Comparison of ENCODE assay signal across 17 cellular contexts in genomic region chr5:13248236-13248635, GRCh38.
A peak's percentile ranks its signal among the peaks of the same experiment; 100 is the strongest.
DNase-seq lines count a peak whose midpoint lies in the region; ATAC-seq and TF ChIP-seq lines count a peak whose summit lies in the region.
"Had no signal": no experiment of that assay in that cellular context is flagged by ENCODE, and none has a peak within 500 bp of the region (broad histone marks: within the 10 kb centered on the region; RNA-seq: fewer than 3 reads in every experiment).

No MANE protein-coding gene starts in this region.

- BruUV-seq in MCF 10A (replicated peaks; lab: Mats Ljungman, UMichigan) (no TSS peak), mammary epithelial cell (replicated peaks; lab: Mats Ljungman, UMichigan) (no TSS peak)

- H3K4me1 Mint-ChIP-seq in MCF 10A (ENCODE audit: insufficient read depth, unreplicated experiment), result peaks cover 21% of the 10 kb centered on the region
- H3K4me1 Mint-ChIP-seq in activated naive CD4-positive, alpha-beta T cell treated with anti-CD3 and anti-CD28 coated beads for 36 hours (ENCODE audit: low read depth), result no peaks in the 10 kb centered on the region

- TF ChIP-seq POLR2A in breast epithelium (IDR thresholded peaks at IDR 0.05), result no peak

- intact Hi-C loops in MCF 10A (cut with micrococcal nuclease) (no loop called here), breast epithelium (cut with DNase I; ENCODE audit: low total_unique reads) (no loop called here), mammary epithelial cell (cut with micrococcal nuclease) (no loop called here)
- intact Hi-C loops in activated naive CD4-positive, alpha-beta T cell treated with anti-CD3 and anti-CD28 coated beads for 36 hours (cut with micrococcal nuclease), result no loop called here

- H3K4me3 ChIP-seq in breast epithelium (no peak overlapping the region), mammary epithelial cell (replicated peaks in 1 of 3; ENCODE audit: insufficient read depth in 1 of 3, low read depth in 2 of 3, low read length in 3 of 3) (no peak overlapping the region)

- peaks cover 7% of the 10 kb centered on the region for H3K9me3 Mint-ChIP-seq in MCF 10A (ENCODE audit: unreplicated experiment)
- H3K9me3 Mint-ChIP-seq in activated naive CD4-positive, alpha-beta T cell treated with anti-CD3 and anti-CD28 coated beads for 36 hours, result peaks cover 5% of the 10 kb centered on the region

- no peaks in the 10 kb centered on the region for H3K79me2 ChIP-seq in mammary epithelial cell (ENCODE audit: insufficient read depth, low read length)

- CTCF ChIA-PET in MCF 10A (lab: Yijun Ruan, JAX) (interaction anchor here (1.1 to 1.8 kb wide), 2 partner anchors 9 to 29 kb away, joined by 3 to 4 read pairs; no protein-coding TSS in a partner anchor), mammary epithelial cell (lab: Charles Lee; ENCODE audit: low non-redundant PET) (no interaction called here)
- CTCF ChIA-PET in activated naive CD4-positive, alpha-beta T cell treated with anti-CD3 and anti-CD28 coated beads for 36 hours (lab: Charles Lee), result no interaction called here

- H3K36me3 ChIP-seq in breast epithelium (no peaks in the 10 kb centered on the region), mammary epithelial cell (ENCODE audit: insufficient read depth, low read length) (no peaks in the 10 kb centered on the region)

- TF ChIP-seq CTCF in MCF 10A (IDR thresholded peaks at IDR 0.05; ENCODE audit: unreplicated experiment) (no peak), breast epithelium (IDR thresholded peaks at IDR 0.05) (no peak), mammary epithelial cell (conservative IDR thresholded peaks at IDR 0.05 in 1 of 2, IDR thresholded peaks at IDR 0.05 in 1 of 2; ENCODE audit: extremely low read depth in 1 of 2, insufficient read depth in 1 of 2, low read depth in 1 of 2, low read length in 2 of 2) (no peak), GM20000 (IDR thresholded peaks at IDR 0.05; ENCODE audit: extremely low read depth, missing control alignments) (no peak)

- in situ Hi-C loops in mammary epithelial cell (cut with MboI; ENCODE audit: low sequenced_read_pairs in 2 of 2), result no loop called here

- no peaks in the 10 kb centered on the region for H3K4me1 ChIP-seq in breast epithelium
- peaks cover 10% of the 10 kb centered on the region for H3K4me1 ChIP-seq in mammary epithelial cell (ENCODE audit: insufficient read depth, low read length)

- H3K27me3 ChIP-seq in breast epithelium, result no peaks in the 10 kb centered on the region
- no peaks in the 10 kb centered on the region for H3K27me3 ChIP-seq in mammary epithelial cell (ENCODE audit: insufficient read depth, low read length)

- peak overlapping the region; percentile 50 for H3K27ac Mint-ChIP-seq in MCF 10A (ENCODE audit: low read depth, unreplicated experiment)
- no peak overlapping the region for H3K27ac Mint-ChIP-seq in activated naive CD4-positive, alpha-beta T cell treated with anti-CD3 and anti-CD28 coated beads for 36 hours

- POLR2A ChIA-PET in MCF 10A (lab: Yijun Ruan, JAX), result interaction anchor here (1.4 to 1.7 kb wide), 2 partner anchors 8 to 20 kb away, joined by 3 to 5 read pairs; no protein-coding TSS in a partner anchor

- no peak overlapping the region for H3K4me2 ChIP-seq in mammary epithelial cell (ENCODE audit: insufficient read depth, low read depth, low read length)

- dilution Hi-C loops in mammary epithelial cell (cut with HindIII; ENCODE audit: low sequenced_read_pairs), result no loop called here

- H3K27ac ChIP-seq in breast epithelium, result no peak overlapping the region
- no peak overlapping the region for H3K27ac ChIP-seq in mammary epithelial cell (ENCODE audit: insufficient read depth, low read depth, low read length)

- H3K9me3 ChIP-seq in breast epithelium (peaks cover 5 to 7% of the 10 kb centered on the region in 2 donors), mammary epithelial cell (replicated peaks; ENCODE audit: insufficient read depth, low read length) (no peaks in the 10 kb centered on the region)

- no peak for ATAC-seq in GM18502 (IDR thresholded peaks at IDR 0.05; ENCODE audit: poor library complexity, unreplicated experiment)

- H3K9ac ChIP-seq in mammary epithelial cell (ENCODE audit: insufficient read depth, low read length), result no peak overlapping the region

- peak; percentile 59 for DNase-seq in MCF 10A (ENCODE audit: unreplicated experiment)
- no peak for DNase-seq in breast epithelium (ENCODE audit: low spot score in 2 of 2)
- peak; percentile 51 for DNase-seq in mammary epithelial cell
- DNase-seq in iris pigment epithelial cell (ENCODE audit: low read depth), result peak; percentile 14
- DNase-seq in activated naive CD4-positive, alpha-beta T cell treated with anti-CD3 and anti-CD28 coated beads for 36 hours, result no peak
- DNase-seq in GM20000 (ENCODE audit: low spot score), result no peak
- no peak for DNase-seq in LoVo (ENCODE audit: low spot score)
- DNase-seq: C1 segment of cervical spinal cord; DMS153; EL; KG1; NCI-H1417; NCI-H1930; NCI-H524; NK-92 treated with Interleukin-12 subunit alpha and Interleukin-12 subunit beta, amount 100 ng/mL, for 24 hours; OCI-M1 had no signal

- WGBS in mammary epithelial cell (ENCODE audit: low coverage, missing lambda C conversion rate), result 17% methylated on average over 3 of the region's 3 CpGs

- no peaks in the 10 kb centered on the region for H4K20me1 ChIP-seq in mammary epithelial cell (ENCODE audit: insufficient read depth, low read length)

- no peak overlapping the region for H3K4me3 Mint-ChIP-seq in MCF 10A (ENCODE audit: unreplicated experiment)
- no peak overlapping the region for H3K4me3 Mint-ChIP-seq in activated naive CD4-positive, alpha-beta T cell treated with anti-CD3 and anti-CD28 coated beads for 36 hours

- H3K36me3 Mint-ChIP-seq in MCF 10A (ENCODE audit: insufficient read depth, unreplicated experiment), result no peaks in the 10 kb centered on the region
- H3K36me3 Mint-ChIP-seq in activated naive CD4-positive, alpha-beta T cell treated with anti-CD3 and anti-CD28 coated beads for 36 hours (ENCODE audit: low read depth), result no peaks in the 10 kb centered on the region

- H3K27me3 Mint-ChIP-seq in MCF 10A (ENCODE audit: insufficient read depth, unreplicated experiment), result no peaks in the 10 kb centered on the region
- no peaks in the 10 kb centered on the region for H3K27me3 Mint-ChIP-seq in activated naive CD4-positive, alpha-beta T cell treated with anti-CD3 and anti-CD28 coated beads for 36 hours (ENCODE audit: low read depth)

- H2AFZ ChIP-seq in mammary epithelial cell (ENCODE audit: low read depth, low read length), result peak overlapping the region; percentile 8

Comparison
In these comparisons a context has a peak if more than half of its experiments do, and no peak if none do; other contexts are left out.
1. DNase-seq: peak in MCF 10A (single experiment), mammary epithelial cell (single experiment) and iris pigment epithelial cell (single experiment); none in breast epithelium (0 of 2), activated naive CD4-positive, alpha-beta T cell treated with anti-CD3 and anti-CD28 coated beads for 36 hours (single experiment), GM20000 (single experiment) and LoVo (single experiment).